Comparison of ENCODE assay signal across 23 cellular contexts in genomic region chr10:110897184-110897583, GRCh38. TPM values are rescaled to one million over a fixed set of nuclear protein-coding genes. Genes with fewer than 3 reads are reported as not detected.
DNase-seq lines count a peak whose midpoint lies in the region; ATAC-seq, FAIRE-seq and TF ChIP-seq lines count a peak whose summit lies in the region.
"Had no signal": no experiment of that assay in that cellular context is flagged by ENCODE, and none has a peak within 500 bp of the region (broad histone marks: within the 10 kb centered on the region; RNA-seq: fewer than 3 reads in every experiment).

No MANE protein-coding gene starts in this region.

- peaks cover 23 to 81% of the 10 kb centered on the region in 2 donors for H3K36me3 Mint-ChIP-seq in CD4-positive, alpha-beta memory T cell
- H3K36me3 Mint-ChIP-seq in progenitor cell of endocrine pancreas (ENCODE audit: insufficient read depth) = peaks cover 12% of the 10 kb centered on the region

- peaks cover 33% of the 10 kb centered on the region for H3K36me3 ChIP-seq in CD4-positive, alpha-beta memory T cell (ENCODE audit: insufficient read depth, low read length)
- H3K36me3 ChIP-seq: prostate gland had no signal

- no peaks in the 10 kb centered on the region for H3K27me3 ChIP-seq in CD4-positive, alpha-beta memory T cell (ENCODE audit: insufficient read depth, low read length)
- H3K27me3 ChIP-seq: foreskin keratinocyte, upper lobe of left lung had no signal

- H3K9me3 Mint-ChIP-seq in CD4-positive, alpha-beta memory T cell = no peaks in the 10 kb centered on the region
- H3K9me3 Mint-ChIP-seq in progenitor cell of endocrine pancreas (ENCODE audit: low read depth) = no peaks in the 10 kb centered on the region
- H3K9me3 Mint-ChIP-seq: CD14-positive monocyte, memory B cell had no signal

- no peak overlapping the region for H3K4me3 Mint-ChIP-seq in CD4-positive, alpha-beta memory T cell
- no peak overlapping the region for H3K4me3 Mint-ChIP-seq in progenitor cell of endocrine pancreas (ENCODE audit: low read depth)
- H3K4me3 Mint-ChIP-seq: CD14-positive monocyte, memory B cell had no signal

- FAIRE-seq in GM12892 (lab: Jason Lieb, UNC) (peak; percentile 54), D721Med (lab: Jason Lieb, UNC) (no peak)

- H3K27me3 Mint-ChIP-seq in CD4-positive, alpha-beta memory T cell = no peaks in the 10 kb centered on the region
- no peaks in the 10 kb centered on the region for H3K27me3 Mint-ChIP-seq in progenitor cell of endocrine pancreas
- H3K27me3 Mint-ChIP-seq: memory B cell had no signal

- H3K27ac Mint-ChIP-seq in CD4-positive, alpha-beta memory T cell = peak overlapping the region in 4 of 7 donors; percentile 32 to 57 (median 35)
- H3K27ac Mint-ChIP-seq in progenitor cell of endocrine pancreas = peak overlapping the region; percentile 10

- CTCF ChIA-PET in CD4-positive, alpha-beta memory T cell (lab: Charles Lee; ENCODE audit: partially characterized antibody) = interaction anchor here (0.8 to 3.1 kb wide), 13 partner anchors 9 to 297 kb away, joined by 3 to 25 read pairs (median 4); partner anchors contain the start of gene BBIP1

- H3K4me1 Mint-ChIP-seq in CD4-positive, alpha-beta memory T cell = peaks cover 24 to 49% (median 41%) of the 10 kb centered on the region in 4 donors
- H3K4me1 Mint-ChIP-seq in progenitor cell of endocrine pancreas (ENCODE audit: low read depth) = peaks cover 5% of the 10 kb centered on the region

- no peak for ATAC-seq in HG03108 (IDR thresholded peaks at IDR 0.05; ENCODE audit: unreplicated experiment)
- ATAC-seq: foreskin keratinocyte, Panc1 had no signal

- peaks cover 35% of the 10 kb centered on the region for H3K4me1 ChIP-seq in CD4-positive, alpha-beta memory T cell (ENCODE audit: insufficient read depth, low read length)

- no peak for TF ChIP-seq CTCF in fibroblast of villous mesenchyme (IDR thresholded peaks at IDR 0.05; ENCODE audit: insufficient read depth, low read depth, low read length)
- no peak for TF ChIP-seq CTCF in progenitor cell of endocrine pancreas (IDR thresholded peaks at IDR 0.05; ENCODE audit: unreplicated experiment)
- TF ChIP-seq CTCF in D721Med (IDR thresholded peaks at IDR 0.05; ENCODE audit: insufficient read depth, missing control alignments) = no peak

- no peak for TF ChIP-seq POLR2A in GM12892 (IDR thresholded peaks at IDR 0.05; ENCODE audit: low read depth, low read length)

- no peak overlapping the region for H3K27ac ChIP-seq in CD4-positive, alpha-beta memory T cell (ENCODE audit: low read depth, low read length)
- H3K27ac ChIP-seq: foreskin keratinocyte, upper lobe of left lung, VCaP had no signal

- DNase-seq in CD4-positive, alpha-beta memory T cell = no peak
- no peak for DNase-seq in GM12892 (ENCODE audit: insufficient read length)
- peak; percentile 43 for DNase-seq in fibroblast of villous mesenchyme (ENCODE audit: low read depth)
- DNase-seq in progenitor cell of endocrine pancreas (ENCODE audit: low spot score, unreplicated experiment) = no peak
- no peak for DNase-seq in HK-2 (ENCODE audit: unreplicated experiment)
- no peak for DNase-seq in D721Med (ENCODE audit: insufficient read length, low spot score)
- DNase-seq: activated CD4-positive, alpha-beta T cell treated with anti-CD3 and anti-CD28 coated beads for 4 hours; activated gamma-delta T cell treated with Interleukin-2 at 50 U/mL for 16 hours; activated T-cell treated with anti-CD3 and anti-CD28 coated beads, Interleukin-2, amount 50 U/mL, for 1 hour; effector memory CD4-positive, alpha-beta T cell; foreskin keratinocyte; NCI-H1092; NCI-H1694 treated with DMSO at 0.1 percent for 48 hours; NCI-H526 treated with DMSO at 0.1 percent for 48 hours; SHP77; T-helper 9 cell; upper lobe of left lung had no signal

- POLR2A ChIA-PET in CD4-positive, alpha-beta memory T cell (lab: Charles Lee; ENCODE audit: partially characterized antibody) = interaction anchor here (0.6 to 2.9 kb wide), 12 partner anchors 9 to 157 kb away, joined by 3 to 14 read pairs (median 4); no protein-coding TSS in a partner anchor

- H3K4me3 ChIP-seq in CD4-positive, alpha-beta memory T cell (ENCODE audit: low read length in 2 of 2) = no peak overlapping the region
- H3K4me3 ChIP-seq in fibroblast of villous mesenchyme (ENCODE audit: low read depth, low read length) = no peak overlapping the region
- H3K4me3 ChIP-seq: prostate gland, upper lobe of left lung had no signal

- no peaks in the 10 kb centered on the region for H3K9me3 ChIP-seq in CD4-positive, alpha-beta memory T cell (ENCODE audit: control insufficient read depth in 1 of 2, low read length in 2 of 2)
- H3K9me3 ChIP-seq: prostate gland, upper lobe of left lung had no signal

- intact Hi-C loops in CD4-positive, alpha-beta memory T cell (cut with micrococcal nuclease) = loop anchor here (10.0 kb wide), 1 partner anchor 698 kb away; no protein-coding TSS in a partner anchor

RNA-seq across cellular contexts. Expression of gene BBIP1, which starts 21.8 kb away (rescaled TPM):
- total RNA-seq in CD4-positive, alpha-beta memory T cell = 10 to 100 TPM; 42.9 to 46.8 TPM
- polyA plus RNA-seq in CD4-positive, alpha-beta memory T cell = 10 to 100 TPM; 24.4 to 28.5 TPM
- 34.4 TPM for polyA plus RNA-seq in GM12892 (2012; ENCODE audit: missing spikeins)
- total RNA-seq in fibroblast of villous mesenchyme = 20.6 and 23.3 TPM in 2 replicates
- 26.8 and 29.9 TPM in 2 replicates for total RNA-seq in progenitor cell of endocrine pancreas

RNA-seq across cellular contexts. Expression of gene SHOC2, which starts 22.2 kb away (rescaled TPM):
- 10 to 100 TPM; 67.9 to 69.4 TPM for total RNA-seq in CD4-positive, alpha-beta memory T cell
- polyA plus RNA-seq in CD4-positive, alpha-beta memory T cell = 10 to 100 TPM; 49.8 to 61.3 TPM
- polyA plus RNA-seq in GM12892 (2012; ENCODE audit: missing spikeins) = 35.2 TPM
- 50.9 and 69.5 TPM in 2 replicates for total RNA-seq in fibroblast of villous mesenchyme
- 45.9 and 47.5 TPM in 2 replicates for total RNA-seq in progenitor cell of endocrine pancreas

RNA-seq across cellular contexts. Expression of gene PDCD4, which starts 25.5 kb away (rescaled TPM):
- 100 to 1,000 TPM; 358 to 376 TPM for total RNA-seq in CD4-positive, alpha-beta memory T cell
- polyA plus RNA-seq in CD4-positive, alpha-beta memory T cell = 100 to 1,000 TPM; 329 to 494 TPM
- 331 TPM for polyA plus RNA-seq in GM12892 (2012; ENCODE audit: missing spikeins)
- total RNA-seq in fibroblast of villous mesenchyme (18.4 and 35.8 TPM in 2 replicates), progenitor cell of endocrine pancreas (152 and 172 TPM in 2 replicates)
